1 cellular context compared by ENCODE assay signal in the genomic region with DNA sequence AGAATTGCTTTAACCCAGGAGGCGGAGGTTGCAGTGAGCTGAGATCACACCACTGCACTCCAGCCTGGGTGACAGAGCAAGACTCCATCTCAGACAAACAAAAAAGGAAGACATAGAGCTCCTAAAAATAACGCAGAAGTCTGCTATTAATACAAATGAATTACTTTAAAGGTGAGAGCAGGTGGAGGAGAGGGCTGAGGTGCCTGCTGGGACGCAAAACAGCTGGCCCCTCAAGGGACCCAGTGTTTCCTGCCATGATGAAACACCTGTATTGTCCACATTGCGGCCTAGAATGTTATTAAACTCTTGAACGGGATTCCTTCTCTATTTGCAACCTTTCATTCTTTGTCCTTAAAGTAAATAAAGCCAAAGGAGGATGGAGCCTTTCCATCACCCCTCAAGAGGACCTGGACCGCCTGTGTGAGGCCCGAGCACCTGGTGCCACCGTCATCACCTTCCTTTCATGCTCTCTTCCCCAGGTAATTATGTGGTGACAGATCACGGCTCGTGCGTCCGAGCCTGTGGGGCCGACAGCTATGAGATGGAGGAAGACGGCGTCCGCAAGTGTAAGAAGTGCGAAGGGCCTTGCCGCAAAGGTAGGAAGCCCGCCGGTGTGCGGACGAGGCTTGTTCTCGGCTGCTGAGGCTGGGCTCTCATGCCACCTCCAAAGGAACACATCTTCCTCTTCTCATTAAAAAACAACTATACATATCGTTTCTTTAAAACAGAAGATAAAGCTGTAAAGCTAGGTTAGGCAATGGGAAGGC.
TF ChIP-seq lines count a peak whose summit lies in the region.

No MANE protein-coding gene starts in this region.

TF ChIP-seq in SK-N-SH, 30 proteins besides CTCF, POLR2A, EP300 and RAD21 (continued from another document):
- TF ChIP-seq FOSL2 (IDR thresholded peaks at IDR 0.05; ENCODE audit: borderline replicate concordance, low read depth) (no peak), FOXM1 (IDR thresholded peaks at IDR 0.05; ENCODE audit: low read depth) (no peak), RXRA (IDR thresholded peaks at IDR 0.05; ENCODE audit: borderline replicate concordance, low read depth) (no peak)
